8 cellular contexts compared by ENCODE assay signal in the genomic region with DNA sequence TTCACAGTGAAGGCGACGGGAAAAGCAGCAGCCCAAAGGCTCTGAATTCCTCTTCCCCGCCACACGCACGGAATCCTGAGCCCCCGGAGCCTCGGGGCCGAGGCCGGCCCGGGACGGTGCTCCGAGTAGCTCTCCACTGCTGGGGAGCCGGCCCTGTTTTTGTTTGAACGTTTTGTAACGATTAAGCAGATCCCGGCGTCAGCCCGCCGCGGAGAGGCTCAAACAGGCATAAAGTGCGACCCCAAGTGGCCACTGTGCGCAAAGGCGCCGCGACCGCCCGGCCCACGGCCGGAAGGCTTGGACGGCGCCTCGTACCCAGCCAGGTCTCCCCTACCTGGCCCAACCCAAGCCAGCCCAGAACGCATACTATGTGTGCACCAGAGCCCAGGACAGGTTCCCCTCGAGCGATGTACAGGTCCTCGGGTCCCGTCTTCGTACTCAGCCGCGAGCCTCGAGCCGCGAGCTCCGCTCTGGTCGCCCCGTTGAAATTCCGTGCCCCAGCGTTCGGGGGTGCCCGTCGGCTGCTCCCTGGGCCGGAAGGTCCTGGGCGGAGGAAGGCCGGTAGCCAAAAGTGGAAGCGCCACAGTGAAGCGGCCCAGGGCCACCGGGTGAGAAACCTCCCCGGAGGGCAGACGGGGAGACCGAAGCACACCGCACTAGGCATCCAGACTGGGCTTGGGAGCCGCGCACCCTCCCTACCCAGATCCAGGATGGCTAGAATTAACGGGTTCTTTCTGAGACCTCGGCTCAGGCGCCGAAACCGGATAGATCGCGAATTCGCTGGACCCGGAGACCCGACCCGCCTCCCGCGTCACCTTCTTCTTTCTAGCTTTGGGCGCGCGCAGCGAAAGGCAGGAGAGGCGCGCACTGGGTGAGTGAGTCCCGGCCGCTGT.
DNase-seq lines count a peak whose midpoint lies in the region; ATAC-seq lines count a peak whose summit lies in the region.

No MANE protein-coding gene starts in this region.

- ATAC-seq in HG02642 (IDR thresholded peaks at IDR 0.05; ENCODE audit: poor library complexity, unreplicated experiment): peak; percentile 65
- no peak for ATAC-seq in HG02938 (IDR thresholded peaks at IDR 0.05; ENCODE audit: unreplicated experiment)

- H3K27me3 ChIP-seq in layer of hippocampus (ENCODE audit: control insufficient read depth, insufficient read depth, low read length): peaks cover 24% of the 10 kb centered on the region

- peak overlapping the region; percentile 14; the same call in 1 of the 2 replicates for H3K4me3 ChIP-seq in GM08714 (ENCODE audit: low read length)

- peak; percentile 7 for DNase-seq in NCI-H2107 (lab: John Stamatoyannopoulos, UW)
- DNase-seq in activated CD4-positive, CD25-positive, alpha-beta regulatory T cell treated with anti-CD3 and anti-CD28 coated beads, Interleukin-2, amount 50 U/mL, for 72 hours: peak; percentile 71
- DNase-seq in stimulated activated CD4-positive, alpha-beta T cell treated with anti-CD3 and anti-CD28 coated beads, Interleukin-15, amount 100 ng/mL, for 48 hours (ENCODE audit: low read depth in 2 of 2): peak; percentile 50 to 67

- H3K27ac ChIP-seq in cingulate gyrus (ENCODE audit: low read depth, low read length): peak overlapping the region; percentile 96
- H3K27ac ChIP-seq in layer of hippocampus (ENCODE audit: low read depth, low read length): peak overlapping the region; percentile 94

Comparison
In these comparisons a context has a peak if more than half of its experiments do, and no peak if none do; other contexts are left out.
1. DNase-seq: peak in every context shown above with its lines; median percentile 71 in activated CD4-positive, CD25-positive, alpha-beta regulatory T cell treated with anti-CD3 and anti-CD28 coated beads, Interleukin-2, amount 50 U/mL, for 72 hours; 58 in stimulated activated CD4-positive, alpha-beta T cell treated with anti-CD3 and anti-CD28 coated beads, Interleukin-15, amount 100 ng/mL, for 48 hours; 7 in NCI-H2107.